Comparison of ENCODE assay signal across 9 cellular contexts in the genomic region with DNA sequence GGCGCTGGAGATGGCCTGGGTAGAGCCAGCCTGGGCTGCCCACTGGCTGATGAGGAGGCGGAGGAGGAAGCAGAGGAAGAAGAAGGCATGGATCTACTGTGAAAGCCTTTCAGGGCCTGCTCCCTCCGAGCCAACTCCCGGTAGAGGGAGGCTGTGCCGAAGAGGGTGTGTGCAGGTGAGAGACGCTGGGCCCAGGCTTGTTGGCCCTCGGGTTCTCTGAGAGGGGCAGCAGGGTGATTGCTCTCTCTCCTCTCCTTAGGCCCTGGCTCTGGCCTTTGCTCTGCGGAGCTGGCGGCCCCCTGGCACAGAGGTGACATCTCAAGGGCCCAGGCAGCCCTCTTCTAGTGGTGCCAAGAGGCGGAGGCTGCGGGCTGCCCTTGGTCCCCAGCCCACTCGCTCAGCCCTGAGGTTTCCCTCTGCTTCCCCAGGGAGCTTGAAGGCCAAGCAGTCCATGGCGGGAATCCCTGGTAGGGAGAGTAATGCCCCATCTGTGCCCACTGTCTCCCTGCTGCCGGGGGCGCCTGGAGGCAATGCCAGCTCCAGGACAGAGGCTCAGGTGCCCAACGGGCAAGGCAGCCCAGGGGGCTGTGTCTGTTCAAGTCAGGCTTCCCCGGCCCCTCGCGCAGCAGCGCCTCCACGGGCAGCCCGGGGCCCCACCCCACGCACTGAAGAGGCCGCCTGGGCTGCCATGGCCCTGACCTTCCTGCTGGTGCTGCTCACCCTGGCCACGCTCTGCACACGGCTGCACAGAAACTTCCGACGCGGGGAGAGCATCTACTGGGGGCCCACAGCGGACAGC. TPM values are rescaled to one million over a fixed set of nuclear protein-coding genes. Genes with fewer than 3 reads are reported as not detected.
A peak's percentile ranks its signal among the peaks of the same experiment; 100 is the strongest.
DNase-seq lines count a peak whose midpoint lies in the region; ATAC-seq, FAIRE-seq and TF ChIP-seq lines count a peak whose summit lies in the region.
"Had no signal": no experiment of that assay in that cellular context is flagged by ENCODE, and none has a peak within 500 bp of the region (broad histone marks: within the 10 kb centered on the region; RNA-seq: fewer than 3 reads in every experiment).

No MANE protein-coding gene starts in this region.

- no peak overlapping the region for H2AFZ ChIP-seq in OCI-LY3 (ENCODE audit: low read depth, low read length)

- TF ChIP-seq CTCF in OCI-LY3 (IDR thresholded peaks at IDR 0.05; ENCODE audit: low read depth, low read length) (no peak), pancreas (IDR thresholded peaks at IDR 0.05) (no peak)

- peaks cover 1% of the 10 kb centered on the region for H3K27me3 Mint-ChIP-seq in activated T-helper 1 cell treated with anti-CD3 and anti-CD28 coated beads, Interleukin-12 subunit alpha, Interleukin-12 subunit beta, Interleukin-2, Interleukin-4 antibody, amounts not matched to agents 30 ng/mL and 10 ng/mL and 1 ng/mL, durations not matched to agents 14 hours and 24 hours and 36 hours (ENCODE audit: insufficient read depth)

- H3K4me3 ChIP-seq in OCI-LY3 (ENCODE audit: low read length): peak overlapping the region; percentile 69
- peak overlapping the region in 2 of 4 donors; percentile 28 to 38 for H3K4me3 ChIP-seq in pancreas

- peaks cover 5% of the 10 kb centered on the region for H3K4me1 Mint-ChIP-seq in activated T-helper 1 cell treated with anti-CD3 and anti-CD28 coated beads, Interleukin-12 subunit alpha, Interleukin-12 subunit beta, Interleukin-2, Interleukin-4 antibody, amounts not matched to agents 30 ng/mL and 10 ng/mL and 1 ng/mL, durations not matched to agents 14 hours and 24 hours and 36 hours (ENCODE audit: low read depth)

- peak; percentile 16 for ATAC-seq in Right ventricle myocardium superior (ENCODE audit: poor library complexity)
- ATAC-seq in pancreas: peak in 1 of 4 donors; percentile 7
- ATAC-seq in GM21423 (IDR thresholded peaks at IDR 0.05; ENCODE audit: unreplicated experiment): no peak

- 48 to 51% methylated on average over 28 to 30 of the region's 30 CpGs for WGBS in pancreas, 2 donors

- no peaks in the 10 kb centered on the region for H3K9me3 Mint-ChIP-seq in activated T-helper 1 cell treated with anti-CD3 and anti-CD28 coated beads, Interleukin-12 subunit alpha, Interleukin-12 subunit beta, Interleukin-2, Interleukin-4 antibody, amounts not matched to agents 30 ng/mL and 10 ng/mL and 1 ng/mL, durations not matched to agents 14 hours and 24 hours and 36 hours

- DNase-seq in Ammon's horn (ENCODE audit: low spot score): peak; percentile 20
- no peak for DNase-seq in Right ventricle myocardium superior
- DNase-seq in pancreas: peak in 4 of 6 donors; percentile 18 to 80 (median 52)
- DNase-seq in ACHN: no peak
- DNase-seq in activated effector memory CD4-positive, alpha-beta T cell treated with Interleukin-2 at 50 U/mL for 16 hours: no peak
- no peak for DNase-seq in activated T-helper 1 cell treated with anti-CD3 and anti-CD28 coated beads, Interleukin-12 subunit alpha, Interleukin-12 subunit beta, Interleukin-2, Interleukin-4 antibody, amounts not matched to agents 30 ng/mL and 10 ng/mL and 1 ng/mL, durations not matched to agents 14 hours and 24 hours and 36 hours (ENCODE audit: low spot score)
- DNase-seq: SHP77 treated with DMSO at 0.1 percent for 48 hours had no signal

- H3K36me3 Mint-ChIP-seq in activated T-helper 1 cell treated with anti-CD3 and anti-CD28 coated beads, Interleukin-12 subunit alpha, Interleukin-12 subunit beta, Interleukin-2, Interleukin-4 antibody, amounts not matched to agents 30 ng/mL and 10 ng/mL and 1 ng/mL, durations not matched to agents 14 hours and 24 hours and 36 hours (ENCODE audit: low read depth): peaks cover 28% of the 10 kb centered on the region

- no peak for FAIRE-seq in pancreas (lab: Jason Lieb, UNC)

- H3K27ac ChIP-seq in OCI-LY3 (ENCODE audit: low read length) (no peak overlapping the region), pancreas (no peak overlapping the region)

- no peak overlapping the region for H3K4me3 Mint-ChIP-seq in activated T-helper 1 cell treated with anti-CD3 and anti-CD28 coated beads, Interleukin-12 subunit alpha, Interleukin-12 subunit beta, Interleukin-2, Interleukin-4 antibody, amounts not matched to agents 30 ng/mL and 10 ng/mL and 1 ng/mL, durations not matched to agents 14 hours and 24 hours and 36 hours

- in situ Hi-C loops in ACHN (cut with HindIII; ENCODE audit: low pct_ligation_motif_present, low pct_unique_long_range_greater_than_20kb, low sequenced_read_pairs): no loop called here

- H3K9ac ChIP-seq in OCI-LY3 (ENCODE audit: low read length): peak overlapping the region; percentile 27; the same call in 1 of the 2 replicates

- intact Hi-C loops in Right ventricle myocardium superior (cut with DNase I) (no loop called here), pancreas (cut with DNase I) (no loop called here)
- intact Hi-C loops in activated T-helper 1 cell treated with anti-CD3 and anti-CD28 coated beads, Interleukin-12 subunit alpha, Interleukin-12 subunit beta, Interleukin-2, Interleukin-4 antibody, amounts not matched to agents 30 ng/mL and 10 ng/mL and 1 ng/mL, durations not matched to agents 14 hours and 24 hours and 36 hours (cut with micrococcal nuclease): no loop called here

- H3K36me3 ChIP-seq in OCI-LY3 (replicated peaks; ENCODE audit: low read depth, low read length): peaks cover 11% of the 10 kb centered on the region
- no peaks in the 10 kb centered on the region for H3K36me3 ChIP-seq in pancreas

- H3K27me3 ChIP-seq in OCI-LY3 (ENCODE audit: low read depth, low read length) (no peaks in the 10 kb centered on the region), pancreas (no peaks in the 10 kb centered on the region)

- H3K79me2 ChIP-seq in OCI-LY3 (ENCODE audit: low read length): no peaks in the 10 kb centered on the region; the same call in 1 of the 2 replicates

- peak overlapping the region; percentile 68 for H3K4me2 ChIP-seq in OCI-LY3 (ENCODE audit: low read length)

- peaks cover 23% of the 10 kb centered on the region for H3K4me1 ChIP-seq in OCI-LY3 (ENCODE audit: low read length)
- H3K4me1 ChIP-seq in pancreas: peaks cover 6 to 14% (median 7%) of the 10 kb centered on the region in 3 donors

- no peak overlapping the region for H3K27ac Mint-ChIP-seq in activated T-helper 1 cell treated with anti-CD3 and anti-CD28 coated beads, Interleukin-12 subunit alpha, Interleukin-12 subunit beta, Interleukin-2, Interleukin-4 antibody, amounts not matched to agents 30 ng/mL and 10 ng/mL and 1 ng/mL, durations not matched to agents 14 hours and 24 hours and 36 hours

- no peaks in the 10 kb centered on the region for H4K20me1 ChIP-seq in OCI-LY3 (ENCODE audit: insufficient read depth, low read length)

- H3K9me3 ChIP-seq in OCI-LY3 (ENCODE audit: insufficient read depth, low read length) (no peaks in the 10 kb centered on the region), pancreas (no peaks in the 10 kb centered on the region)

RNA-seq across cellular contexts. Expression of gene TP53I13, which starts 3.6 kb away (rescaled TPM):
- 39.2 TPM for total RNA-seq in Right ventricle myocardium superior
- total RNA-seq in pancreas: 10 to 100 TPM; 16.5 to 45.4 (median 21.5) TPM
- polyA plus RNA-seq in pancreas: 100 to 1,000 TPM; 120 to 176 TPM
- total RNA-seq in activated T-helper 1 cell treated with anti-CD3 and anti-CD28 coated beads, Interleukin-12 subunit alpha, Interleukin-12 subunit beta, Interleukin-2, Interleukin-4 antibody, amounts not matched to agents 30 ng/mL and 10 ng/mL and 1 ng/mL, durations not matched to agents 14 hours and 24 hours and 36 hours: 67.4 and 71.8 TPM in 2 replicates

RNA-seq across cellular contexts. Expression of gene ABHD15, which starts 5.2 kb away (rescaled TPM):
- total RNA-seq in Right ventricle myocardium superior: 7.0 TPM
- total RNA-seq in pancreas: 1 to 10 TPM; 4.6 to 9.6 (median 6.5) TPM
- 10 to 100 TPM in 1 of 2 donors, 1 to 10 TPM in 1; 3.9 to 10.6 TPM for polyA plus RNA-seq in pancreas
- 18.5 and 19.5 TPM in 2 replicates for total RNA-seq in activated T-helper 1 cell treated with anti-CD3 and anti-CD28 coated beads, Interleukin-12 subunit alpha, Interleukin-12 subunit beta, Interleukin-2, Interleukin-4 antibody, amounts not matched to agents 30 ng/mL and 10 ng/mL and 1 ng/mL, durations not matched to agents 14 hours and 24 hours and 36 hours

RNA-seq across cellular contexts. Expression of gene GIT1, which starts 17.4 kb away (rescaled TPM):
- 28.5 TPM for total RNA-seq in Right ventricle myocardium superior
- total RNA-seq in pancreas: 10 to 100 TPM; 15.1 to 24.1 (median 18.0) TPM
- 10 to 100 TPM; 26.4 to 27.6 TPM for polyA plus RNA-seq in pancreas
- total RNA-seq in activated T-helper 1 cell treated with anti-CD3 and anti-CD28 coated beads, Interleukin-12 subunit alpha, Interleukin-12 subunit beta, Interleukin-2, Interleukin-4 antibody, amounts not matched to agents 30 ng/mL and 10 ng/mL and 1 ng/mL, durations not matched to agents 14 hours and 24 hours and 36 hours: 81.0 and 87.5 TPM in 2 replicates

RNA-seq across cellular contexts. Expression of gene ANKRD13B, which starts 20.9 kb away (rescaled TPM):
- total RNA-seq in Right ventricle myocardium superior: 9.3 TPM
- 1 to 10 TPM; 1.0 to 5.8 (median 2.8) TPM for total RNA-seq in pancreas
- polyA plus RNA-seq in pancreas: 1 to 10 TPM; 5.0 to 5.8 TPM
- 45.8 and 46.2 TPM in 2 replicates for total RNA-seq in activated T-helper 1 cell treated with anti-CD3 and anti-CD28 coated beads, Interleukin-12 subunit alpha, Interleukin-12 subunit beta, Interleukin-2, Interleukin-4 antibody, amounts not matched to agents 30 ng/mL and 10 ng/mL and 1 ng/mL, durations not matched to agents 14 hours and 24 hours and 36 hours

RNA-seq across cellular contexts. Expression of gene CORO6, which starts 50.6 kb away (rescaled TPM):
- total RNA-seq in Right ventricle myocardium superior (83.6 TPM), pancreas (1 to 10 TPM in 1 of 6 donors, under 1 TPM in 5; 0.20 to 1.9 (median 0.53) TPM)
- 1 to 10 TPM; 3.7 to 4.4 TPM for polyA plus RNA-seq in pancreas
- 5.1 and 6.4 TPM in 2 replicates for total RNA-seq in activated T-helper 1 cell treated with anti-CD3 and anti-CD28 coated beads, Interleukin-12 subunit alpha, Interleukin-12 subunit beta, Interleukin-2, Interleukin-4 antibody, amounts not matched to agents 30 ng/mL and 10 ng/mL and 1 ng/mL, durations not matched to agents 14 hours and 24 hours and 36 hours

Comparison
In these comparisons a context has a peak if more than half of its experiments do, and no peak if none do; other contexts are left out.
1. DNase-seq: peak in Ammon's horn (single experiment) and pancreas (4 of 6); none in Right ventricle myocardium superior (single experiment), ACHN (single experiment), activated effector memory CD4-positive, alpha-beta T cell treated with Interleukin-2 at 50 U/mL for 16 hours (single experiment) and activated T-helper 1 cell treated with anti-CD3 and anti-CD28 coated beads, Interleukin-12 subunit alpha, Interleukin-12 subunit beta, Interleukin-2, Interleukin-4 antibody, amounts not matched to agents 30 ng/mL and 10 ng/mL and 1 ng/mL, durations not matched to agents 14 hours and 24 hours and 36 hours (single experiment).